Comparison of ENCODE assay signal across 24 cellular contexts in the genomic region with DNA sequence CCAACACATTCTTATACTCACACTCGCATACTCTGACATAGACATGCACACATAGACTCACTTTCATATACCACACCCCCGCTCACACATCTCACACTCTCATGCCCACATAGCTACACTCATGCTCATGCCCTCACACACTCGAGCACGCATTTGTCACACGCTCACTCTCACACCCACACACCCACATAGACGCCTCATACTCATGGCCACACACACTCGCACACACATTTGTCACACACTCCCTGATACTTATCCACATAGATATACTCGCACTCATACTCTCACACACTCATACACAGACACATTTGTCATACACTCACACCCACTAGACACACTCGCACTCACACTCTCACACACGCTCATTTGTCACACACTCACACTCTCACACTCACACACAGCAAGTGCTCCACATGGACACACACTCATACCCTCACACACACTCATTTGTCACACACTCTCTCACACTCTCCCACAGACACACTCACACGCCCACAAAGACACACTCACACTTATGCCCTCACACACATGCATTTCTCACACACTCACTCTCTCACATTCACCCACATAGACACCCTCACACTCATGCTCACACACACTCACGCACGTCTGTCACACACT. TPM values are rescaled to one million over a fixed set of nuclear protein-coding genes. Genes with fewer than 3 reads are reported as not detected.
"Had no signal": no experiment of that assay in that cellular context is flagged by ENCODE, and none has a peak within 500 bp of the region (broad histone marks: within the 10 kb centered on the region; RNA-seq: fewer than 3 reads in every experiment).

No MANE protein-coding gene starts in this region.

- H3K9me3 ChIP-seq: adrenal gland, Peyer's patch, SJCRH30 had no signal

- H3K4me3 ChIP-seq: adrenal gland, Peyer's patch, SJCRH30 had no signal

- DNase-seq: activated CD4-positive, alpha-beta T cell treated with anti-CD3 and anti-CD28 coated beads for 48 hours; activated CD4-positive, alpha-beta T cell treated with anti-CD3 and anti-CD28 coated beads, Interleukin-2, amount 50 U/mL, for 4 hours; activated CD4-positive, CD25-positive, alpha-beta regulatory T cell treated with anti-CD3 and anti-CD28 coated beads, Interleukin-2, amount 50 U/mL, for 72 hours; activated CD8-positive, alpha-beta memory T cell treated with anti-CD3 and anti-CD28 coated beads, Interleukin-2, amount 50 U/mL, for 48 hours; activated CD8-positive, alpha-beta T cell treated with anti-CD3 and anti-CD28 coated beads, Interleukin-2, amount 10 ng/mL, durations not matched to agents 7 days and 5 days; activated naive CD4-positive, alpha-beta T cell treated with anti-CD3 and anti-CD28 coated beads, Interleukin-2, amount 50 U/mL, for 16 hours; activated naive CD8-positive, alpha-beta T cell treated with anti-CD3 and anti-CD28 coated beads, Interleukin-2, amount 10 ng/mL, durations not matched to agents 7 days and 5 days; activated T-cell treated with anti-CD3 and anti-CD28 coated beads, Interleukin-2, amount 50 U/mL, for 1 hour; adrenal gland; anterior cingulate cortex; central memory CD4-positive, alpha-beta T cell; Karpas-422; MM.1S; NCI-H1105; NCI-H1436 treated with DMSO at 0.1 percent for 48 hours; NCI-H187; NCI-H524; Peyer's patch; Right ventricle myocardium superior; SJCRH30; SW 1271 had no signal

- H3K27me3 ChIP-seq: adrenal gland, Peyer's patch, SJCRH30 had no signal

- H3K27ac ChIP-seq: adrenal gland, Peyer's patch, RWPE1, SJCRH30 had no signal

- H3K36me3 ChIP-seq: adrenal gland, Peyer's patch, SJCRH30 had no signal

- H3K4me1 ChIP-seq: Peyer's patch, SJCRH30 had no signal

- ATAC-seq: activated CD8-positive, alpha-beta T cell treated with anti-CD3 and anti-CD28 coated beads, Interleukin-2, amount 10 ng/mL, durations not matched to agents 7 days and 5 days; SK-N-SH treated with all-trans-retinoic acid at 6 μM for 48 hours had no signal

RNA-seq across cellular contexts. Expression of a gene that starts 50.9 kb away (rescaled TPM):
- total RNA-seq: activated CD8-positive, alpha-beta T cell treated with anti-CD3 and anti-CD28 coated beads, Interleukin-2, amount 10 ng/mL, durations not matched to agents 7 days and 5 days; activated naive CD8-positive, alpha-beta T cell treated with anti-CD3 and anti-CD28 coated beads, Interleukin-2, amount 10 ng/mL, durations not matched to agents 7 days and 5 days; adrenal gland; Peyer's patch; Right ventricle myocardium superior; SJCRH30; T-helper 1 cell treated with Interleukin-12 subunit alpha and Interleukin-12 subunit beta and Interleukin-4 antibody, amounts not matched to agents 30 ng/mL and 1 ng/mL, for 36 hours had no signal
- polyA plus RNA-seq: adrenal gland had no signal
